ENCODE assay signal across 16 cellular contexts in genomic region chr14:33617154-33617553, GRCh38.
DNase-seq lines count a peak whose midpoint lies in the region; ATAC-seq and TF ChIP-seq lines count a peak whose summit lies in the region.
"Had no signal": no experiment of that assay in that cellular context is flagged by ENCODE, and none has a peak within 500 bp of the region (broad histone marks: within the 10 kb centered on the region; RNA-seq: fewer than 3 reads in every experiment).

No MANE protein-coding gene starts in this region.

- no peaks in the 10 kb centered on the region for H3K36me3 ChIP-seq in transverse colon
- H3K36me3 ChIP-seq in Peyer's patch: no peaks in the 10 kb centered on the region
- H3K36me3 ChIP-seq: cardiac muscle cell, esophagus muscularis mucosa had no signal

- intact Hi-C loops in transverse colon (cut with DNase I; ENCODE audit: low total_unique reads): no loop called here

- TF ChIP-seq EP300 in transverse colon (IDR thresholded peaks at IDR 0.05; ENCODE audit: low read depth): no peak

- H3K4me3 ChIP-seq in foreskin fibroblast (ENCODE audit: low read depth in 1 of 2, low read length in 2 of 2): no peak overlapping the region
- H3K4me3 ChIP-seq in transverse colon: no peak overlapping the region
- no peak overlapping the region for H3K4me3 ChIP-seq in Peyer's patch
- H3K4me3 ChIP-seq: cardiac muscle cell, esophagus muscularis mucosa, GM23338 had no signal

- TF ChIP-seq POLR2A in transverse colon (IDR thresholded peaks at IDR 0.05) (no peak), Peyer's patch (IDR thresholded peaks at IDR 0.05) (no peak)

- H3K9me3 ChIP-seq in transverse colon (no peaks in the 10 kb centered on the region), Peyer's patch (no peaks in the 10 kb centered on the region)
- H3K9me3 ChIP-seq: esophagus muscularis mucosa had no signal

- ATAC-seq in SK-N-SH treated with all-trans-retinoic acid at 6 μM for 48 hours (peak; percentile 87), GM19452 (IDR thresholded peaks at IDR 0.05; ENCODE audit: unreplicated experiment) (no peak)
- ATAC-seq: GM23338 had no signal

- in situ Hi-C loops in transverse colon (cut with MboI; ENCODE audit: low pct_ligation_motif_present in 1 of 4, low pct_unique_long_range_greater_than_20kb in 1 of 4, low sequenced_read_pairs in 3 of 4): no loop called here

- H3K27ac ChIP-seq in transverse colon (no peak overlapping the region), Peyer's patch (no peak overlapping the region)
- H3K27ac ChIP-seq: cardiac muscle cell, esophagus muscularis mucosa had no signal

- no peaks in the 10 kb centered on the region for H3K27me3 ChIP-seq in transverse colon
- no peaks in the 10 kb centered on the region for H3K27me3 ChIP-seq in Peyer's patch
- H3K27me3 ChIP-seq: cardiac muscle cell, esophagus muscularis mucosa had no signal

- TF ChIP-seq CTCF in AG09319 (IDR thresholded peaks at IDR 0.05; ENCODE audit: low read depth, low read length) (no peak), foreskin fibroblast (IDR thresholded peaks at IDR 0.05; ENCODE audit: low read depth, low read length) (no peak), transverse colon (IDR thresholded peaks at IDR 0.05) (no peak), Peyer's patch (IDR thresholded peaks at IDR 0.05) (no peak)

- H3K4me1 ChIP-seq in transverse colon (no peaks in the 10 kb centered on the region), Peyer's patch (no peaks in the 10 kb centered on the region)
- H3K4me1 ChIP-seq: esophagus muscularis mucosa had no signal

- DNase-seq in AG09319 (ENCODE audit: extremely low read depth, low read depth): peak; percentile 12
- DNase-seq in HS-27A (ENCODE audit: low read depth): peak; percentile 59
- DNase-seq in foreskin fibroblast: peak; percentile 49 to 82
- DNase-seq in transverse colon: no peak
- DNase-seq in stimulated activated CD4-positive, alpha-beta T cell treated with anti-CD3 and anti-CD28 coated beads, Interleukin-15, amount 100 ng/mL, for 24 hours: no peak
- no peak for DNase-seq in Peyer's patch
- DNase-seq: activated T-cell treated with anti-CD3 and anti-CD28 coated beads, Interleukin-2, amount 50 U/mL, for 48 hours; CD4-positive, CD25-positive, alpha-beta regulatory T cell; islet precursor cell; NCI-H446 treated with DMSO at 0.1 percent for 48 hours; stimulated activated CD8-positive, alpha-beta memory T cell treated with anti-CD3 and anti-CD28 coated beads, Interleukin-4, amount 100 ng/mL, for 48 hours had no signal

- WGBS in transverse colon (ENCODE audit: low coverage in 1 of 2), 2 donors: 65 to 66% methylated on average over 3 of the region's 3 CpGs

TF ChIP-seq in SK-N-SH treated with all-trans-retinoic acid at 6 μM for 48 hours, 23 proteins besides CTCF, POLR2A, EP300 and RAD21 (continues in another document):
- TF ChIP-seq ARNTL (CRISPR knock-in tag; IDR thresholded peaks at IDR 0.05; ENCODE audit: borderline replicate concordance, low read depth): no peak
- TF ChIP-seq PPARA (CRISPR knock-in tag; IDR thresholded peaks at IDR 0.05; ENCODE audit: borderline replicate concordance): no peak
- TF ChIP-seq TSHZ2 (CRISPR knock-in tag; IDR thresholded peaks at IDR 0.05): no peak
- TF ChIP-seq POU6F1 (CRISPR knock-in tag; IDR thresholded peaks at IDR 0.05; ENCODE audit: borderline replicate concordance, low read depth): no peak
- peak; percentile 86; the same call in 1 of the 2 replicates for TF ChIP-seq PATZ1 (CRISPR knock-in tag; IDR thresholded peaks at IDR 0.05; ENCODE audit: borderline replicate concordance)
- peak; percentile 97 for TF ChIP-seq ISL1 (CRISPR knock-in tag; IDR thresholded peaks at IDR 0.05)
- no peak for TF ChIP-seq GLIS3 (CRISPR knock-in tag; IDR thresholded peaks at IDR 0.05)
- TF ChIP-seq ESRRG (CRISPR knock-in tag; IDR thresholded peaks at IDR 0.05): no peak
- no peak for TF ChIP-seq CSRNP3 (CRISPR knock-in tag; IDR thresholded peaks at IDR 0.05)
- no peak for TF ChIP-seq ZNF8 (CRISPR knock-in tag; IDR thresholded peaks at IDR 0.05)
- TF ChIP-seq ZFP3 (CRISPR knock-in tag; IDR thresholded peaks at IDR 0.05): 0 out of 2 replicates have a peak, but pooled peaks have one; percentile 28
- peak; percentile 59; the same call in 1 of the 2 replicates for TF ChIP-seq TOX (CRISPR knock-in tag; IDR thresholded peaks at IDR 0.05; ENCODE audit: borderline replicate concordance)
- 0 out of 2 replicates have a peak, but pooled peaks have one; percentile 54 for TF ChIP-seq CSDC2 (CRISPR knock-in tag; IDR thresholded peaks at IDR 0.05)
- no peak for TF ChIP-seq ZNF70 (CRISPR knock-in tag; IDR thresholded peaks at IDR 0.05)
- TF ChIP-seq SNAI2 (CRISPR knock-in tag; IDR thresholded peaks at IDR 0.05): 0 out of 2 replicates have a peak, but pooled peaks have one; percentile 32

Comparison
In these comparisons a context has a peak if more than half of its experiments do, and no peak if none do; other contexts are left out.
1. DNase-seq: peak in AG09319 (single experiment), HS-27A (single experiment) and foreskin fibroblast (2 of 2); none in transverse colon (single experiment), stimulated activated CD4-positive, alpha-beta T cell treated with anti-CD3 and anti-CD28 coated beads, Interleukin-15, amount 100 ng/mL, for 24 hours (single experiment) and Peyer's patch (0 of 3).